In genomic region chr1:187985145-187985896, GRCh38 we compare ENCODE assay signal across 20 cellular contexts.
A peak's percentile ranks its signal among the peaks of the same experiment; 100 is the strongest.
DNase-seq lines count a peak whose midpoint lies in the region; ATAC-seq and TF ChIP-seq lines count a peak whose summit lies in the region.
"Had no signal": no experiment of that assay in that cellular context is flagged by ENCODE, and none has a peak within 500 bp of the region (broad histone marks: within the 10 kb centered on the region; RNA-seq: fewer than 3 reads in every experiment).

No MANE protein-coding gene starts in this region.

- DNase-seq in mesenchymal stem cell (peak; percentile 2), GDM1 (lab: John Stamatoyannopoulos, UW) (no peak), suprapubic skin (ENCODE audit: low spot score in 2 of 2) (no peak), C1 segment of cervical spinal cord (lab: John Stamatoyannopoulos, UW) (no peak)
- no peak for DNase-seq in CD8-positive, alpha-beta T cell
- DNase-seq: activated CD4-positive, CD25-positive, alpha-beta regulatory T cell treated with anti-CD3 and anti-CD28 coated beads, Interleukin-2, amount 50 U/mL, for 72 hours; EL; erythroblast; heart right ventricle; left ventricle myocardium superior; MM.1S; naive thymus-derived CD8-positive, alpha-beta T cell; NCI-H2081; right cardiac atrium; stomach had no signal

- no peak overlapping the region for H2BK12ac ChIP-seq in mesenchymal stem cell (ENCODE audit: low read length in 2 of 2)

- H3K9me3 ChIP-seq in mesenchymal stem cell (ENCODE audit: control insufficient read depth, low read length) (no peaks in the 10 kb centered on the region), suprapubic skin (no peaks in the 10 kb centered on the region)
- no peaks in the 10 kb centered on the region for H3K9me3 ChIP-seq in CD8-positive, alpha-beta T cell (ENCODE audit: low read length)

- no peak for TF ChIP-seq EP300 in suprapubic skin (IDR thresholded peaks at IDR 0.05)

- H2BK5ac ChIP-seq in mesenchymal stem cell (ENCODE audit: low read depth, low read length, poor library complexity, severe bottlenecking): no peak overlapping the region

- H3K23ac ChIP-seq in mesenchymal stem cell (ENCODE audit: low read length in 2 of 2): no peak overlapping the region

- H3K27me3 Mint-ChIP-seq in CD8-positive, alpha-beta T cell (ENCODE audit: low read depth): no peaks in the 10 kb centered on the region
- H3K27me3 Mint-ChIP-seq: B cell; naive thymus-derived CD8-positive, alpha-beta T cell had no signal

- no peak for TF ChIP-seq CTCF in suprapubic skin (IDR thresholded peaks at IDR 0.05)
- TF ChIP-seq CTCF in CD8-positive, alpha-beta T cell (IDR thresholded peaks at IDR 0.05): no peak

- no peak overlapping the region for H4K91ac ChIP-seq in mesenchymal stem cell (ENCODE audit: low read length)

- H2AFZ ChIP-seq in mesenchymal stem cell (ENCODE audit: low read depth, low read length): no peak overlapping the region

- H3K27me3 ChIP-seq in mesenchymal stem cell (ENCODE audit: control insufficient read depth in 1 of 2, insufficient read depth in 1 of 2, low read length in 2 of 2) (no peaks in the 10 kb centered on the region), suprapubic skin (no peaks in the 10 kb centered on the region)
- no peaks in the 10 kb centered on the region for H3K27me3 ChIP-seq in CD8-positive, alpha-beta T cell (ENCODE audit: insufficient read depth, low read length)
- H3K27me3 ChIP-seq: heart right ventricle, stomach had no signal

- intact Hi-C loops in CD8-positive, alpha-beta T cell (cut with DNase I, micrococcal nuclease): no loop called here

- no peak overlapping the region for H3K18ac ChIP-seq in mesenchymal stem cell (ENCODE audit: low read depth in 1 of 2, low read length in 2 of 2)

- no peak overlapping the region for H3K27ac ChIP-seq in mesenchymal stem cell (ENCODE audit: low read length, poor library complexity, severe bottlenecking)
- no peak overlapping the region for H3K27ac ChIP-seq in suprapubic skin
- H3K27ac ChIP-seq in CD8-positive, alpha-beta T cell (ENCODE audit: low read depth, low read length): no peak overlapping the region
- H3K27ac ChIP-seq: heart right ventricle, stomach had no signal

- H3K4me3 Mint-ChIP-seq in CD8-positive, alpha-beta T cell: no peak overlapping the region
- H3K4me3 Mint-ChIP-seq: B cell; naive thymus-derived CD8-positive, alpha-beta T cell had no signal

- WGBS in mesenchymal stem cell: 89% methylated on average over 2 of the region's 4 CpGs
- whole genome bisulfite sequencing in suprapubic skin: 80% methylated on average over 4 of the region's 4 CpGs

- H3K4me1 ChIP-seq in mesenchymal stem cell (ENCODE audit: control insufficient read depth, insufficient read depth, low read depth, low read length) (no peaks in the 10 kb centered on the region), suprapubic skin (no peaks in the 10 kb centered on the region)
- H3K4me1 ChIP-seq in CD8-positive, alpha-beta T cell (ENCODE audit: insufficient read depth, low read length): no peaks in the 10 kb centered on the region
- H3K4me1 ChIP-seq: heart right ventricle, stomach had no signal

- H3K36me3 ChIP-seq in mesenchymal stem cell (ENCODE audit: control insufficient read depth in 1 of 2, insufficient read depth in 2 of 2, low read depth in 1 of 2, low read length in 2 of 2): no peaks in the 10 kb centered on the region
- no peaks in the 10 kb centered on the region for H3K36me3 ChIP-seq in suprapubic skin
- no peaks in the 10 kb centered on the region for H3K36me3 ChIP-seq in CD8-positive, alpha-beta T cell (ENCODE audit: insufficient read depth, low read length)
- H3K36me3 ChIP-seq: heart right ventricle, stomach had no signal

- H2AK5ac ChIP-seq in mesenchymal stem cell (ENCODE audit: low read length, severe bottlenecking): no peak overlapping the region

- no peaks in the 10 kb centered on the region for H3K36me3 Mint-ChIP-seq in CD8-positive, alpha-beta T cell
- H3K36me3 Mint-ChIP-seq: naive thymus-derived CD8-positive, alpha-beta T cell had no signal

- no peak overlapping the region for H3K4me2 ChIP-seq in mesenchymal stem cell (ENCODE audit: low read length, poor library complexity, severe bottlenecking)

- H3K4me3 ChIP-seq in mesenchymal stem cell (ENCODE audit: insufficient read depth in 1 of 2, low read depth in 1 of 2, low read length in 2 of 2) (no peak overlapping the region), suprapubic skin (no peak overlapping the region)
- no peak overlapping the region for H3K4me3 ChIP-seq in CD8-positive, alpha-beta T cell (ENCODE audit: low read depth, low read length)
- H3K4me3 ChIP-seq: heart right ventricle, stomach had no signal

- TF ChIP-seq POLR2A in suprapubic skin (IDR thresholded peaks at IDR 0.05): no peak

- H2BK120ac ChIP-seq in mesenchymal stem cell (ENCODE audit: low read depth, low read length): no peak overlapping the region

- CTCF ChIA-PET in CD8-positive, alpha-beta T cell (lab: Charles Lee): no interaction called here

- H2BK15ac ChIP-seq in mesenchymal stem cell (ENCODE audit: low read depth, poor library complexity, severe bottlenecking): no peak overlapping the region

- no peaks in the 10 kb centered on the region for H3K79me1 ChIP-seq in mesenchymal stem cell (replicated peaks; ENCODE audit: low read length, poor library complexity, severe bottlenecking)

- H3K4ac ChIP-seq in mesenchymal stem cell (ENCODE audit: low read depth in 1 of 2, low read length in 2 of 2): peak overlapping the region in 1 of 2 experiments; percentile 35

- H3K9me3 Mint-ChIP-seq in CD8-positive, alpha-beta T cell: peaks cover 9% of the 10 kb centered on the region

- POLR2A ChIA-PET in CD8-positive, alpha-beta T cell (lab: Charles Lee): no interaction called here

- ATAC-seq in GM18858 (IDR thresholded peaks at IDR 0.05; ENCODE audit: unreplicated experiment) (peak; percentile 49), HG02588 (IDR thresholded peaks at IDR 0.05; ENCODE audit: unreplicated experiment) (peak; percentile 43), HG03439 (IDR thresholded peaks at IDR 0.05; ENCODE audit: unreplicated experiment) (peak; percentile 45)
- ATAC-seq in CD8-positive, alpha-beta T cell: no peak
- ATAC-seq: HCT116; heart right ventricle; left ventricle myocardium superior; naive thymus-derived CD8-positive, alpha-beta T cell; right cardiac atrium had no signal

- H3K9ac ChIP-seq in mesenchymal stem cell (ENCODE audit: low read length): no peak overlapping the region

- no peaks in the 10 kb centered on the region for H3K4me1 Mint-ChIP-seq in CD8-positive, alpha-beta T cell (ENCODE audit: low read depth)
- H3K4me1 Mint-ChIP-seq: B cell; naive thymus-derived CD8-positive, alpha-beta T cell had no signal

- no peak overlapping the region for H3K14ac ChIP-seq in mesenchymal stem cell (ENCODE audit: low read length in 2 of 2)

- no peak overlapping the region for H4K8ac ChIP-seq in mesenchymal stem cell (ENCODE audit: low read length)

- H3K27ac Mint-ChIP-seq in CD8-positive, alpha-beta T cell: no peak overlapping the region
- H3K27ac Mint-ChIP-seq: B cell; naive thymus-derived CD8-positive, alpha-beta T cell had no signal
